ENCODE assay signal across 19 cellular contexts in genomic region chr14:32985881-32986280, GRCh38. TPM values are rescaled to one million over a fixed set of nuclear protein-coding genes. Genes with fewer than 3 reads are reported as not detected.
DNase-seq lines count a peak whose midpoint lies in the region; ATAC-seq, FAIRE-seq and TF ChIP-seq lines count a peak whose summit lies in the region.
"Had no signal": no experiment of that assay in that cellular context is flagged by ENCODE, and none has a peak within 500 bp of the region (broad histone marks: within the 10 kb centered on the region; RNA-seq: fewer than 3 reads in every experiment).

No MANE protein-coding gene starts in this region.

- H3K9ac ChIP-seq in H1 (replicated peaks in 1 of 4; ENCODE audit: extremely low read depth in 1 of 4, low read depth in 3 of 4, low read length in 3 of 4), result no peak overlapping the region

- no peak overlapping the region for H2BK120ac ChIP-seq in H1 (replicated peaks; ENCODE audit: low read depth, low read length)

- H4K5ac ChIP-seq in H1 (ENCODE audit: insufficient read length, low read depth, low read length), result no peak overlapping the region

- peak overlapping the region; percentile 56 for H3K4me3 Mint-ChIP-seq in neural crest cell
- no peak overlapping the region for H3K4me3 Mint-ChIP-seq in activated naive CD4-positive, alpha-beta T cell treated with anti-CD3 and anti-CD28 coated beads, Interleukin-2, amount 10 ng/mL, durations not matched to agents 7 days and 5 days
- H3K4me3 Mint-ChIP-seq: activated CD8-positive, alpha-beta T cell treated with anti-CD3 and anti-CD28 coated beads for 36 hours; CD8-positive, alpha-beta T cell; effector memory CD8-positive, alpha-beta T cell had no signal

- H3K9me3 ChIP-seq in right atrium auricular region, result no peaks in the 10 kb centered on the region
- no peaks in the 10 kb centered on the region for H3K9me3 ChIP-seq in H1 (ENCODE audit: insufficient read depth in 2 of 2, low read depth in 1 of 2, low read length in 1 of 2)
- H3K9me3 ChIP-seq: SJSA1, upper lobe of right lung had no signal

- no peaks in the 10 kb centered on the region for H3K79me1 ChIP-seq in H1 (ENCODE audit: low read depth, low read length)

- no peak overlapping the region for H2BK15ac ChIP-seq in H1 (ENCODE audit: low read length)

- no peak for TF ChIP-seq POLR2A in H1 (IDR thresholded peaks at IDR 0.05; ENCODE audit: control extremely low read depth in 1 of 2, low read depth in 2 of 2, low read length in 2 of 2)
- no peak for TF ChIP-seq POLR2A in GM12891 (IDR thresholded peaks at IDR 0.05; ENCODE audit: low read depth, low read length)

- FAIRE-seq in H1 (lab: Jason Lieb, UNC) (no peak), GM12891 (lab: Jason Lieb, UNC) (no peak)

- peak; percentile 88 for ATAC-seq in Right ventricle myocardium superior (ENCODE audit: poor library complexity)
- ATAC-seq: activated CD8-positive, alpha-beta T cell treated with anti-CD3 and anti-CD28 coated beads for 36 hours; CD8-positive, alpha-beta T cell; effector memory CD8-positive, alpha-beta T cell; upper lobe of right lung had no signal

- no peak for TF ChIP-seq EP300 in H1 (IDR thresholded peaks at IDR 0.05; ENCODE audit: borderline replicate concordance in 1 of 2, low read depth in 2 of 2, low read length in 2 of 2)

- H3K4me1 ChIP-seq in right atrium auricular region (no peaks in the 10 kb centered on the region), H1 (replicated peaks in 1 of 4; ENCODE audit: control insufficient read depth in 3 of 4, insufficient read depth in 4 of 4, low read length in 3 of 4) (0 out of 7 replicates have a peak, but pooled peaks cover 0 to 2% (median 0%) of the 10 kb centered on the region in 4 experiments)
- H3K4me1 ChIP-seq: SJSA1, upper lobe of right lung had no signal

- H2AFZ ChIP-seq in H1 (ENCODE audit: low read length), result peak overlapping the region; percentile 30; the same call in 1 of the 2 replicates

- 89% methylated on average over 7 of the region's 7 CpGs; no CpG with 5 or more reads in 1 of the 2 experiments for WGBS in H1 (ENCODE audit: extremely low coverage in 1 of 2, insufficient coverage in 1 of 2, insufficient read length in 1 of 2, insufficient replicate concordance in 2 of 2, low coverage in 1 of 2, low lambda C conversion rate in 2 of 2, missing lambda C conversion rate in 1 of 2), 2 experiments

- no peaks in the 10 kb centered on the region for H3K27me3 ChIP-seq in right atrium auricular region
- no peaks in the 10 kb centered on the region for H3K27me3 ChIP-seq in H1 (replicated peaks in 1 of 4; ENCODE audit: control insufficient read depth in 3 of 4, extremely low read depth in 1 of 4, insufficient read depth in 3 of 4, low read length in 3 of 4)
- H3K27me3 ChIP-seq: brain microvascular endothelial cell, SJSA1, upper lobe of right lung had no signal

- H4K91ac ChIP-seq in H1 (replicated peaks; ENCODE audit: insufficient read length, low read length), result no peak overlapping the region

- no peak for TF ChIP-seq RAD21 in H1 (IDR thresholded peaks at IDR 0.05 in 1 of 2, conservative IDR thresholded peaks at IDR 0.05 in 1 of 2; ENCODE audit: low read depth in 2 of 2, low read length in 2 of 2)

- no peaks in the 10 kb centered on the region for H3K79me2 ChIP-seq in H1 (ENCODE audit: control insufficient read depth in 1 of 2, insufficient read depth in 2 of 2, low read length in 2 of 2)

- intact Hi-C loops in Right ventricle myocardium superior (cut with DNase I), result no loop called here

- no peak overlapping the region for H3K4me2 ChIP-seq in H1 (ENCODE audit: insufficient read depth in 1 of 2, low read depth in 2 of 2, low read length in 2 of 2)

- TF ChIP-seq CTCF in right atrium auricular region (IDR thresholded peaks at IDR 0.05) (no peak), H1 (IDR thresholded peaks at IDR 0.05; ENCODE audit: control extremely low read depth in 1 of 3, insufficient read depth in 1 of 3, low read depth in 1 of 3, low read length in 3 of 3) (no peak), neural crest cell (conservative IDR thresholded peaks at IDR 0.05) (no peak)

- no peaks in the 10 kb centered on the region for H3K27me3 Mint-ChIP-seq in neural crest cell (ENCODE audit: low read depth)
- no peaks in the 10 kb centered on the region for H3K27me3 Mint-ChIP-seq in activated naive CD4-positive, alpha-beta T cell treated with anti-CD3 and anti-CD28 coated beads, Interleukin-2, amount 10 ng/mL, durations not matched to agents 7 days and 5 days
- H3K27me3 Mint-ChIP-seq: effector memory CD8-positive, alpha-beta T cell had no signal

- H3K9me3 Mint-ChIP-seq in neural crest cell, result peaks cover 6% of the 10 kb centered on the region
- no peaks in the 10 kb centered on the region for H3K9me3 Mint-ChIP-seq in activated naive CD4-positive, alpha-beta T cell treated with anti-CD3 and anti-CD28 coated beads, Interleukin-2, amount 10 ng/mL, durations not matched to agents 7 days and 5 days

- peak overlapping the region; percentile 98 for H3K27ac Mint-ChIP-seq in neural crest cell (ENCODE audit: unreplicated experiment)
- no peak overlapping the region for H3K27ac Mint-ChIP-seq in activated naive CD4-positive, alpha-beta T cell treated with anti-CD3 and anti-CD28 coated beads, Interleukin-2, amount 10 ng/mL, durations not matched to agents 7 days and 5 days
- H3K27ac Mint-ChIP-seq: activated CD8-positive, alpha-beta T cell treated with anti-CD3 and anti-CD28 coated beads for 36 hours; CD8-positive, alpha-beta T cell; effector memory CD8-positive, alpha-beta T cell had no signal

- H3K27ac ChIP-seq in right atrium auricular region, result peak overlapping the region in 1 of 2 donors; percentile 66
- H3K27ac ChIP-seq in H1 (ENCODE audit: low read depth, low read length), result no peak overlapping the region
- H3K27ac ChIP-seq: brain microvascular endothelial cell, SJSA1, upper lobe of right lung had no signal

- H3K23me2 ChIP-seq in H1 (ENCODE audit: low read depth, low read length), result no peaks in the 10 kb centered on the region

- H3K23ac ChIP-seq in H1 (ENCODE audit: insufficient read length), result no peak overlapping the region

- H2BK20ac ChIP-seq in H1 (ENCODE audit: low read length), result no peak overlapping the region

- POLR2A ChIA-PET in H1 (lab: Charles Lee; ENCODE audit: partially characterized antibody), result no interaction called here

- no peaks in the 10 kb centered on the region for H4K20me1 ChIP-seq in H1 (replicated peaks in 1 of 2; ENCODE audit: control insufficient read depth in 1 of 2, insufficient read depth in 2 of 2, low read length in 2 of 2)

- peak overlapping the region; percentile 89; the same call in 1 of the 2 replicates for H2BK12ac ChIP-seq in H1 (ENCODE audit: low read depth, low read length)

- no peak overlapping the region for H3K18ac ChIP-seq in H1 (ENCODE audit: extremely low read depth, low read length)

- H3K36me3 Mint-ChIP-seq in neural crest cell (ENCODE audit: low read depth), result peaks cover 5% of the 10 kb centered on the region
- H3K36me3 Mint-ChIP-seq in activated naive CD4-positive, alpha-beta T cell treated with anti-CD3 and anti-CD28 coated beads, Interleukin-2, amount 10 ng/mL, durations not matched to agents 7 days and 5 days, result no peaks in the 10 kb centered on the region
- H3K36me3 Mint-ChIP-seq: CD8-positive, alpha-beta T cell had no signal

- CTCF ChIA-PET in H1 (lab: Charles Lee; ENCODE audit: partially characterized antibody), result interaction anchor here (1.0 to 1.5 kb wide), 3 partner anchors 11 to 807 kb away, joined by 3 to 5 read pairs (median 3); no protein-coding TSS in a partner anchor
- CTCF ChIA-PET in activated naive CD4-positive, alpha-beta T cell treated with anti-CD3 and anti-CD28 coated beads, Interleukin-2, amount 10 ng/mL, durations not matched to agents 7 days and 5 days (lab: Charles Lee), result no interaction called here

- no peaks in the 10 kb centered on the region for H3K36me3 ChIP-seq in right atrium auricular region
- no peaks in the 10 kb centered on the region for H3K36me3 ChIP-seq in H1 (ENCODE audit: control insufficient read depth in 2 of 4, insufficient read depth in 4 of 4, low read length in 3 of 4)
- H3K36me3 ChIP-seq: brain microvascular endothelial cell, SJSA1, upper lobe of right lung had no signal

- no peak overlapping the region; the same call in 1 of the 2 replicates for H4K8ac ChIP-seq in H1 (ENCODE audit: extremely low read depth, insufficient read depth, low read length)

- no peak overlapping the region for H3K4ac ChIP-seq in H1 (replicated peaks; ENCODE audit: insufficient read length, low read depth, low read length)

- peaks cover 52% of the 10 kb centered on the region for H3K4me1 Mint-ChIP-seq in neural crest cell
- no peaks in the 10 kb centered on the region for H3K4me1 Mint-ChIP-seq in activated naive CD4-positive, alpha-beta T cell treated with anti-CD3 and anti-CD28 coated beads, Interleukin-2, amount 10 ng/mL, durations not matched to agents 7 days and 5 days

- H3K56ac ChIP-seq in H1 (replicated peaks; ENCODE audit: insufficient read length, low read depth, low read length), result no peak overlapping the region

- H3K4me3 ChIP-seq in right atrium auricular region (no peak overlapping the region), H1 (ENCODE audit: extremely low read depth in 1 of 4, insufficient read depth in 2 of 4, low read depth in 3 of 4, low read length in 4 of 4) (no peak overlapping the region)
- H3K4me3 ChIP-seq: SJSA1, upper lobe of right lung had no signal

- no peak overlapping the region for H2AK5ac ChIP-seq in H1 (ENCODE audit: low read depth, low read length)

- H2BK5ac ChIP-seq in H1 (ENCODE audit: low read depth, low read length), result no peak overlapping the region

- DNase-seq in Right ventricle myocardium superior (peak; percentile 57), right atrium auricular region (ENCODE audit: low spot score) (no peak), H1 (ENCODE audit: low read depth in 1 of 2, low spot score in 2 of 2) (no peak), neural crest cell (ENCODE audit: low read depth, low spot score) (peak; percentile 14), GM12891 (ENCODE audit: insufficient read length, low spot score) (no peak), RPMI8226 (no peak)
- DNase-seq in activated naive CD4-positive, alpha-beta T cell treated with anti-CD3 and anti-CD28 coated beads, Interleukin-2, amount 10 ng/mL, durations not matched to agents 7 days and 5 days, result no peak
- no peak for DNase-seq in activated CD4-positive, alpha-beta T cell treated with anti-CD3 and anti-CD28 coated beads, Interleukin-2, amount 50 U/mL, for 1 hour
- DNase-seq: activated CD8-positive, alpha-beta T cell treated with anti-CD3 and anti-CD28 coated beads for 36 hours; activated gamma-delta T cell; brain microvascular endothelial cell; CD8-positive, alpha-beta T cell; effector memory CD8-positive, alpha-beta T cell; foreskin fibroblast; NCI-H2029; stimulated activated CD4-positive, alpha-beta T cell treated with anti-CD3 and anti-CD28 coated beads, Interleukin-4, amount 100 ng/mL, for 24 hours; upper lobe of right lung had no signal

- H3K14ac ChIP-seq in H1 (ENCODE audit: insufficient read length), result no peak overlapping the region

RNA-seq across cellular contexts. Expression of gene NPAS3, which starts 47.2 kb away (rescaled TPM):
- 1.7 TPM for total RNA-seq in Right ventricle myocardium superior
- 1 to 10 TPM in 1 of 2 donors, under 1 TPM in 1; 0.67 to 1.3 TPM for total RNA-seq in right atrium auricular region
- total RNA-seq in H1 (2021; fragmentation: NEBNext Ultra II Directional; extraction: Animal tissue kit (Norgen Biotek cat#: 25700)), result 0.60 and 0.63 TPM in 2 replicates
- 0.11 and 0.14 TPM in 2 replicates for polyA plus RNA-seq in H1 (2011; rRNA removed)
- polyA plus RNA-seq in H1 (2011; cell fraction: cytosol; rRNA removed), result 0.17 TPM
- 0.39 TPM for polyA plus RNA-seq in H1 (2011; cell fraction: nucleus; rRNA removed)
- polyA plus RNA-seq in H1 (2012, experiment 1 of 2), result 0.29 to 0.50 TPM (median 0.40 TPM) in 4 replicates
- polyA plus RNA-seq in H1 (2012, experiment 2 of 2), result 0.35 TPM
- 0.36 TPM for polyA plus RNA-seq in H1 (2013, experiment 1 of 2)
- polyA plus RNA-seq in H1 (2013, experiment 2 of 2), result 0.46 TPM
- polyA minus RNA-seq in H1 (2011; rRNA and poly(A)+ RNA removed), result 0.98 and 1.0 TPM in 2 replicates
- 2.7 TPM for polyA minus RNA-seq in H1 (2011; cell fraction: cytosol; rRNA and poly(A)+ RNA removed)
- 3.1 TPM for polyA minus RNA-seq in H1 (2011; cell fraction: nucleus; rRNA and poly(A)+ RNA removed)
- total RNA-seq in neural crest cell, result 18.2 and 21.1 TPM in 2 replicates
- not detected for polyA plus RNA-seq in GM12891 (2012; ENCODE audit: low read depth, missing spikeins)
- total RNA-seq: activated CD8-positive, alpha-beta T cell treated with anti-CD3 and anti-CD28 coated beads for 36 hours; CD8-positive, alpha-beta T cell; G401 had no signal

Comparison
In these comparisons a context has a peak if more than half of its experiments do, and no peak if none do; other contexts are left out.
1. DNase-seq: peak in Right ventricle myocardium superior (single experiment) and neural crest cell (single experiment); none in right atrium auricular region (single experiment), H1 (0 of 2), GM12891 (single experiment), activated naive CD4-positive, alpha-beta T cell treated with anti-CD3 and anti-CD28 coated beads, Interleukin-2, amount 10 ng/mL, durations not matched to agents 7 days and 5 days (single experiment), RPMI8226 (single experiment) and activated CD4-positive, alpha-beta T cell treated with anti-CD3 and anti-CD28 coated beads, Interleukin-2, amount 50 U/mL, for 1 hour (single experiment).